Comparison of ENCODE assay signal across 11 cellular contexts in genomic region chr14:55336161-55336560, GRCh38.
DNase-seq lines count a peak whose midpoint lies in the region; ATAC-seq and TF ChIP-seq lines count a peak whose summit lies in the region.
"Had no signal": no experiment of that assay in that cellular context is flagged by ENCODE, and none has a peak within 500 bp of the region (broad histone marks: within the 10 kb centered on the region; RNA-seq: fewer than 3 reads in every experiment).

No MANE protein-coding gene starts in this region.

- H3K27me3 ChIP-seq in CD8-positive, alpha-beta memory T cell (ENCODE audit: insufficient read depth, low read length, poor library complexity, severe bottlenecking): no peaks in the 10 kb centered on the region
- H3K27me3 ChIP-seq in Loucy (ENCODE audit: insufficient read depth, low read length, poor library complexity, severe bottlenecking) (no peaks in the 10 kb centered on the region), lower lobe of right lung (ENCODE audit: low read depth) (no peaks in the 10 kb centered on the region), vagina (no peaks in the 10 kb centered on the region)

- H3K9me2 ChIP-seq in Loucy (replicated peaks; ENCODE audit: low read depth, low read length): no peaks in the 10 kb centered on the region

- DNase-seq in CD8-positive, alpha-beta memory T cell: peak in 2 of 5 donors; percentile 20 to 50
- no peak for DNase-seq in activated naive CD8-positive, alpha-beta T cell treated with anti-CD3 and anti-CD28 coated beads, Interleukin-2, amount 50 U/mL, for 24 hours
- DNase-seq in lower lobe of right lung (no peak), RPMI8226 (no peak), iPS-NIHi7 (ENCODE audit: extremely low spot score) (no peak), vagina (ENCODE audit: extremely low spot score in 2 of 2) (no peak)
- DNase-seq: caudate nucleus, DMS53, NCI-H2171 treated with DMSO at 0.1 percent for 48 hours had no signal

- peaks cover 0 to 2% of the 10 kb centered on the region in 2 donors for H3K27me3 Mint-ChIP-seq in CD8-positive, alpha-beta memory T cell
- H3K27me3 Mint-ChIP-seq in activated naive CD8-positive, alpha-beta T cell treated with anti-CD3 and anti-CD28 coated beads, Interleukin-2, amount 50 U/mL, for 24 hours: no peaks in the 10 kb centered on the region

- no peaks in the 10 kb centered on the region for H3K9me3 ChIP-seq in CD8-positive, alpha-beta memory T cell (ENCODE audit: low read length)
- H3K9me3 ChIP-seq in Loucy (ENCODE audit: insufficient read depth, low read depth, low read length) (no peaks in the 10 kb centered on the region), lower lobe of right lung (no peaks in the 10 kb centered on the region), vagina (no peaks in the 10 kb centered on the region)

- H3K36me3 ChIP-seq in CD8-positive, alpha-beta memory T cell (ENCODE audit: insufficient read depth, low read length): no peaks in the 10 kb centered on the region
- H3K36me3 ChIP-seq in Loucy (ENCODE audit: insufficient read depth, low read length) (no peaks in the 10 kb centered on the region), lower lobe of right lung (no peaks in the 10 kb centered on the region), vagina (no peaks in the 10 kb centered on the region)

- TF ChIP-seq CTCF in Loucy (conservative IDR thresholded peaks at IDR 0.05; ENCODE audit: low read length): no peak
- no peak for TF ChIP-seq CTCF in lower lobe of right lung (IDR thresholded peaks at IDR 0.05)
- no peak for TF ChIP-seq CTCF in vagina (IDR thresholded peaks at IDR 0.05)

- no peak overlapping the region for H3K27ac ChIP-seq in CD8-positive, alpha-beta memory T cell (ENCODE audit: low read depth, low read length)
- H3K27ac ChIP-seq in lower lobe of right lung (no peak overlapping the region), vagina (no peak overlapping the region)

- no peaks in the 10 kb centered on the region for H3K9me3 Mint-ChIP-seq in CD8-positive, alpha-beta memory T cell
- H3K9me3 Mint-ChIP-seq in activated naive CD8-positive, alpha-beta T cell treated with anti-CD3 and anti-CD28 coated beads, Interleukin-2, amount 50 U/mL, for 24 hours: no peaks in the 10 kb centered on the region

- H3K4me3 Mint-ChIP-seq in CD8-positive, alpha-beta memory T cell: peak overlapping the region; percentile 23 to 60 (median 51)
- H3K4me3 Mint-ChIP-seq in activated naive CD8-positive, alpha-beta T cell treated with anti-CD3 and anti-CD28 coated beads, Interleukin-2, amount 50 U/mL, for 24 hours: no peak overlapping the region

- peaks cover 86% of the 10 kb centered on the region for H3K79me2 ChIP-seq in Loucy (ENCODE audit: insufficient read depth, low read length)

- H3K4me2 ChIP-seq in Loucy (ENCODE audit: low read depth, low read length, poor library complexity, severe bottlenecking): peak overlapping the region; percentile 53

- H3F3A ChIP-seq in Loucy (ENCODE audit: low read depth): peaks cover 4% of the 10 kb centered on the region; the same call in 1 of the 2 replicates

- no peak overlapping the region for H3K9ac ChIP-seq in Loucy (ENCODE audit: low read depth, low read length, poor library complexity, severe bottlenecking)

- no peak overlapping the region for H3K4me3 ChIP-seq in CD8-positive, alpha-beta memory T cell (ENCODE audit: low read length)
- H3K4me3 ChIP-seq in Loucy (ENCODE audit: low read length, poor library complexity, severe bottlenecking) (no peak overlapping the region), lower lobe of right lung (no peak overlapping the region), vagina (no peak overlapping the region)

- peaks cover 0 to 2% (median 0%) of the 10 kb centered on the region in 3 donors for H3K36me3 Mint-ChIP-seq in CD8-positive, alpha-beta memory T cell
- peaks cover 4% of the 10 kb centered on the region for H3K36me3 Mint-ChIP-seq in activated naive CD8-positive, alpha-beta T cell treated with anti-CD3 and anti-CD28 coated beads, Interleukin-2, amount 50 U/mL, for 24 hours (ENCODE audit: low read depth)

- H3K4me1 Mint-ChIP-seq in CD8-positive, alpha-beta memory T cell: peaks cover 83 to 94% (median 90%) of the 10 kb centered on the region in 3 donors
- peaks cover 91% of the 10 kb centered on the region for H3K4me1 Mint-ChIP-seq in activated naive CD8-positive, alpha-beta T cell treated with anti-CD3 and anti-CD28 coated beads, Interleukin-2, amount 50 U/mL, for 24 hours

- peaks cover 80% of the 10 kb centered on the region for H4K20me1 ChIP-seq in Loucy (ENCODE audit: insufficient read depth, low read length, poor library complexity, severe bottlenecking)

- CTCF ChIA-PET in CD8-positive, alpha-beta memory T cell (lab: Charles Lee): interaction anchor here (1.0 to 1.9 kb wide), 2 partner anchors 19 to 65 kb away, joined by 3 to 5 read pairs; no protein-coding TSS in a partner anchor

- H3K27ac Mint-ChIP-seq in CD8-positive, alpha-beta memory T cell: peak overlapping the region; percentile 45 to 97 (median 90)
- peak overlapping the region; percentile 33 for H3K27ac Mint-ChIP-seq in activated naive CD8-positive, alpha-beta T cell treated with anti-CD3 and anti-CD28 coated beads, Interleukin-2, amount 50 U/mL, for 24 hours

- no peak overlapping the region for H2AFZ ChIP-seq in Loucy (ENCODE audit: low read length)

- TF ChIP-seq POLR2A in vagina (IDR thresholded peaks at IDR 0.05): no peak

- no peak for ATAC-seq in activated naive CD8-positive, alpha-beta T cell treated with anti-CD3 and anti-CD28 coated beads, Interleukin-2, amount 50 U/mL, for 24 hours
- ATAC-seq in lower lobe of right lung: peak; percentile 29 to 40
- no peak for ATAC-seq in GM19452 (IDR thresholded peaks at IDR 0.05; ENCODE audit: unreplicated experiment)

- peaks cover 79% of the 10 kb centered on the region for H3K4me1 ChIP-seq in CD8-positive, alpha-beta memory T cell (ENCODE audit: insufficient read depth, low read length)
- H3K4me1 ChIP-seq in Loucy (ENCODE audit: insufficient read depth, low read length, poor library complexity, severe bottlenecking): peaks cover 71% of the 10 kb centered on the region
- peaks cover 52% of the 10 kb centered on the region for H3K4me1 ChIP-seq in lower lobe of right lung
- peaks cover 66% of the 10 kb centered on the region for H3K4me1 ChIP-seq in vagina

- intact Hi-C loops in lower lobe of right lung (cut with DNase I) (no loop called here), vagina (cut with DNase I) (no loop called here)

- POLR2A ChIA-PET in CD8-positive, alpha-beta memory T cell (lab: Charles Lee): no interaction called here

Comparison
In these comparisons a context has a peak if more than half of its experiments do, and no peak if none do; other contexts are left out.
1. ATAC-seq: peak in lower lobe of right lung (2 of 2); none in activated naive CD8-positive, alpha-beta T cell treated with anti-CD3 and anti-CD28 coated beads, Interleukin-2, amount 50 U/mL, for 24 hours (single experiment) and GM19452 (single experiment).